ENCODE assay signal across 8 cellular contexts in the genomic region with DNA sequence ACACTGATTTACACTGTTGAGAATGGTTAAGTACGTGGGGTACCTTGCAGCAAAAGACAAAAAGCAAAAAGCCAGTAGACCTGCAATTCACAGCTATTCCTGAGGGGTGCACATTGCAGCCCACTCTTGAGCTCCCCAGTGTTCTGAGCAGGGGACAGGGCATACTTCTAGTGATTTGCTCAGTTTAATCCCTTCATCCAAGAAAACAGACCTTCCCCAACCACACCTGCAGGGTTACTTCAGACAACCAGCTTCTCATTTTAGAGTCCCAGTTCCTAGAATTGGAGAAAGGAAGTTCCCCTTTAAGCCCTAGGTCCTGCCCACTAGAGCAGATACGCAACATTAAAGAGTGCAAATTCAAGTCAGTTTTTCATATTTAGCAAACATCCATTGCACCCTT. TPM values are rescaled to one million over a fixed set of nuclear protein-coding genes. Genes with fewer than 3 reads are reported as not detected.
DNase-seq lines count a peak whose midpoint lies in the region; ATAC-seq lines count a peak whose summit lies in the region.

No MANE protein-coding gene starts in this region.

- H3K9me3 Mint-ChIP-seq in activated T-helper 1 cell treated with anti-CD3 and anti-CD28 coated beads, Interleukin-12 subunit alpha, Interleukin-12 subunit beta, Interleukin-2, Interleukin-4 antibody, amounts not matched to agents 30 ng/mL and 10 ng/mL and 1 ng/mL, durations not matched to agents 14 hours and 24 hours and 36 hours = no peaks in the 10 kb centered on the region
- no peaks in the 10 kb centered on the region for H3K9me3 Mint-ChIP-seq in naive thymus-derived CD4-positive, alpha-beta T cell

- no peak overlapping the region for H3K4me3 ChIP-seq in naive thymus-derived CD4-positive, alpha-beta T cell (ENCODE audit: low read length)

- POLR2A ChIA-PET in naive thymus-derived CD4-positive, alpha-beta T cell (lab: Charles Lee) = interaction anchor here (0.8 to 2.0 kb wide), 3 partner anchors 9 to 311 kb away, joined by 3 to 6 read pairs (median 4); a partner anchor contains a TSS

- CTCF ChIA-PET in naive thymus-derived CD4-positive, alpha-beta T cell (lab: Charles Lee) = interaction anchor here (0.6 to 1.6 kb wide), 4 partner anchors 9 to 313 kb away, joined by 3 to 10 read pairs (median 3); a partner anchor contains a TSS

- ATAC-seq in HG02798 (IDR thresholded peaks at IDR 0.05; ENCODE audit: poor library complexity, unreplicated experiment) (peak; percentile 41), HG03460 (IDR thresholded peaks at IDR 0.05; ENCODE audit: unreplicated experiment) (no peak), HG03565 (IDR thresholded peaks at IDR 0.05; ENCODE audit: unreplicated experiment) (no peak)
- peak; percentile 53 for ATAC-seq in naive thymus-derived CD4-positive, alpha-beta T cell

- no peaks in the 10 kb centered on the region for H3K9me3 ChIP-seq in naive thymus-derived CD4-positive, alpha-beta T cell (ENCODE audit: control insufficient read depth in 2 of 3, low read length in 3 of 3)

- DNase-seq in ELR (ENCODE audit: low read depth) (peak; percentile 36), SW480 (ENCODE audit: low spot score) (no peak)
- no peak for DNase-seq in activated T-helper 1 cell treated with anti-CD3 and anti-CD28 coated beads, Interleukin-12 subunit alpha, Interleukin-12 subunit beta, Interleukin-2, Interleukin-4 antibody, amounts not matched to agents 30 ng/mL and 10 ng/mL and 1 ng/mL, durations not matched to agents 14 hours and 24 hours and 36 hours (ENCODE audit: low spot score)
- DNase-seq in naive thymus-derived CD4-positive, alpha-beta T cell = peak in 3 of 9 donors; percentile 21 to 27 (median 25)
- no peak for DNase-seq in stimulated activated CD4-positive, alpha-beta T cell treated with anti-CD3 and anti-CD28 coated beads, Interleukin-12 subunit alpha, Interleukin-12 subunit beta, amount 100 ng/mL, for 4 hours

- peaks cover 0 to 8% (median 0%) of the 10 kb centered on the region in 3 experiments for H3K36me3 ChIP-seq in naive thymus-derived CD4-positive, alpha-beta T cell (ENCODE audit: control insufficient read depth in 2 of 3, insufficient read depth in 3 of 3, low read length in 3 of 3)

- H3K27ac ChIP-seq in naive thymus-derived CD4-positive, alpha-beta T cell (ENCODE audit: low read depth, low read length) = no peak overlapping the region

- H3K27ac Mint-ChIP-seq in activated T-helper 1 cell treated with anti-CD3 and anti-CD28 coated beads, Interleukin-12 subunit alpha, Interleukin-12 subunit beta, Interleukin-2, Interleukin-4 antibody, amounts not matched to agents 30 ng/mL and 10 ng/mL and 1 ng/mL, durations not matched to agents 14 hours and 24 hours and 36 hours = peak overlapping the region; percentile 94
- H3K27ac Mint-ChIP-seq in naive thymus-derived CD4-positive, alpha-beta T cell = peak overlapping the region in 7 of 9 donors; percentile 31 to 85 (median 63)

- peaks cover 7% of the 10 kb centered on the region for H3K27me3 Mint-ChIP-seq in activated T-helper 1 cell treated with anti-CD3 and anti-CD28 coated beads, Interleukin-12 subunit alpha, Interleukin-12 subunit beta, Interleukin-2, Interleukin-4 antibody, amounts not matched to agents 30 ng/mL and 10 ng/mL and 1 ng/mL, durations not matched to agents 14 hours and 24 hours and 36 hours (ENCODE audit: insufficient read depth)
- H3K27me3 Mint-ChIP-seq in naive thymus-derived CD4-positive, alpha-beta T cell = peaks cover 0 to 9% (median 0%) of the 10 kb centered on the region in 5 donors

- H3K4me1 Mint-ChIP-seq in activated T-helper 1 cell treated with anti-CD3 and anti-CD28 coated beads, Interleukin-12 subunit alpha, Interleukin-12 subunit beta, Interleukin-2, Interleukin-4 antibody, amounts not matched to agents 30 ng/mL and 10 ng/mL and 1 ng/mL, durations not matched to agents 14 hours and 24 hours and 36 hours (ENCODE audit: low read depth) = peaks cover 67% of the 10 kb centered on the region
- H3K4me1 Mint-ChIP-seq in naive thymus-derived CD4-positive, alpha-beta T cell = peaks cover 34 to 68% (median 54%) of the 10 kb centered on the region in 7 donors

- H3K27me3 ChIP-seq in naive thymus-derived CD4-positive, alpha-beta T cell (ENCODE audit: control insufficient read depth in 2 of 2, insufficient read depth in 2 of 2, low read length in 2 of 2) = no peaks in the 10 kb centered on the region

- peaks cover 7 to 27% of the 10 kb centered on the region in 2 donors for H3K4me1 ChIP-seq in naive thymus-derived CD4-positive, alpha-beta T cell (ENCODE audit: control insufficient read depth in 2 of 2, insufficient read depth in 2 of 2, low read length in 2 of 2)

- peaks cover 13% of the 10 kb centered on the region for H3K36me3 Mint-ChIP-seq in activated T-helper 1 cell treated with anti-CD3 and anti-CD28 coated beads, Interleukin-12 subunit alpha, Interleukin-12 subunit beta, Interleukin-2, Interleukin-4 antibody, amounts not matched to agents 30 ng/mL and 10 ng/mL and 1 ng/mL, durations not matched to agents 14 hours and 24 hours and 36 hours (ENCODE audit: low read depth)
- peaks cover 0 to 2% (median 0%) of the 10 kb centered on the region in 5 donors for H3K36me3 Mint-ChIP-seq in naive thymus-derived CD4-positive, alpha-beta T cell

- H3K4me3 Mint-ChIP-seq in activated T-helper 1 cell treated with anti-CD3 and anti-CD28 coated beads, Interleukin-12 subunit alpha, Interleukin-12 subunit beta, Interleukin-2, Interleukin-4 antibody, amounts not matched to agents 30 ng/mL and 10 ng/mL and 1 ng/mL, durations not matched to agents 14 hours and 24 hours and 36 hours = peak overlapping the region; percentile 92
- peak overlapping the region; percentile 45 to 81 (median 63) for H3K4me3 Mint-ChIP-seq in naive thymus-derived CD4-positive, alpha-beta T cell

- intact Hi-C loops in activated T-helper 1 cell treated with anti-CD3 and anti-CD28 coated beads, Interleukin-12 subunit alpha, Interleukin-12 subunit beta, Interleukin-2, Interleukin-4 antibody, amounts not matched to agents 30 ng/mL and 10 ng/mL and 1 ng/mL, durations not matched to agents 14 hours and 24 hours and 36 hours (cut with micrococcal nuclease) = loop anchor here (2.0 to 5.0 kb wide), 4 partner anchors 40 to 308 kb away; a partner anchor contains a TSS
- intact Hi-C loops in naive thymus-derived CD4-positive, alpha-beta T cell (cut with micrococcal nuclease) = loop anchor here (1.0 to 10.0 kb wide), 9 partner anchors 38 to 1600 kb away; a partner anchor contains a TSS

RNA-seq across cellular contexts. Expression of a gene that starts 3.6 kb away (rescaled TPM):
- 122 and 127 TPM in 2 replicates for total RNA-seq in activated T-helper 1 cell treated with anti-CD3 and anti-CD28 coated beads, Interleukin-12 subunit alpha, Interleukin-12 subunit beta, Interleukin-2, Interleukin-4 antibody, amounts not matched to agents 30 ng/mL and 10 ng/mL and 1 ng/mL, durations not matched to agents 14 hours and 24 hours and 36 hours
- total RNA-seq in naive thymus-derived CD4-positive, alpha-beta T cell = 10 to 100 TPM; 12.2 to 52.2 (median 19.1) TPM
- polyA plus RNA-seq in naive thymus-derived CD4-positive, alpha-beta T cell = 10 to 100 TPM; 10.2 to 10.6 TPM

RNA-seq across cellular contexts. Expression of a gene that starts 39.2 kb away (rescaled TPM):
- total RNA-seq in activated T-helper 1 cell treated with anti-CD3 and anti-CD28 coated beads, Interleukin-12 subunit alpha, Interleukin-12 subunit beta, Interleukin-2, Interleukin-4 antibody, amounts not matched to agents 30 ng/mL and 10 ng/mL and 1 ng/mL, durations not matched to agents 14 hours and 24 hours and 36 hours = 15.1 and 16.0 TPM in 2 replicates
- 1 to 10 TPM; 3.9 to 8.5 (median 5.3) TPM for total RNA-seq in naive thymus-derived CD4-positive, alpha-beta T cell
- 1 to 10 TPM; 1.5 to 5.5 TPM for polyA plus RNA-seq in naive thymus-derived CD4-positive, alpha-beta T cell

RNA-seq across cellular contexts. Expression of a gene that starts 48.1 kb away (rescaled TPM):
- 73.8 and 87.0 TPM in 2 replicates for total RNA-seq in activated T-helper 1 cell treated with anti-CD3 and anti-CD28 coated beads, Interleukin-12 subunit alpha, Interleukin-12 subunit beta, Interleukin-2, Interleukin-4 antibody, amounts not matched to agents 30 ng/mL and 10 ng/mL and 1 ng/mL, durations not matched to agents 14 hours and 24 hours and 36 hours
- 10 to 100 TPM in 3 of 5 experiments, 1 to 10 TPM in 2; 6.3 to 40.3 (median 15.6) TPM for total RNA-seq in naive thymus-derived CD4-positive, alpha-beta T cell
- polyA plus RNA-seq in naive thymus-derived CD4-positive, alpha-beta T cell = 10 to 100 TPM; 19.0 to 20.5 TPM

Comparison
In these comparisons a context has a peak if more than half of its experiments do, and no peak if none do; other contexts are left out.
1. ATAC-seq: peak in HG02798 (single experiment) and naive thymus-derived CD4-positive, alpha-beta T cell (single experiment); none in HG03460 (single experiment) and HG03565 (single experiment).